In the genomic region with DNA sequence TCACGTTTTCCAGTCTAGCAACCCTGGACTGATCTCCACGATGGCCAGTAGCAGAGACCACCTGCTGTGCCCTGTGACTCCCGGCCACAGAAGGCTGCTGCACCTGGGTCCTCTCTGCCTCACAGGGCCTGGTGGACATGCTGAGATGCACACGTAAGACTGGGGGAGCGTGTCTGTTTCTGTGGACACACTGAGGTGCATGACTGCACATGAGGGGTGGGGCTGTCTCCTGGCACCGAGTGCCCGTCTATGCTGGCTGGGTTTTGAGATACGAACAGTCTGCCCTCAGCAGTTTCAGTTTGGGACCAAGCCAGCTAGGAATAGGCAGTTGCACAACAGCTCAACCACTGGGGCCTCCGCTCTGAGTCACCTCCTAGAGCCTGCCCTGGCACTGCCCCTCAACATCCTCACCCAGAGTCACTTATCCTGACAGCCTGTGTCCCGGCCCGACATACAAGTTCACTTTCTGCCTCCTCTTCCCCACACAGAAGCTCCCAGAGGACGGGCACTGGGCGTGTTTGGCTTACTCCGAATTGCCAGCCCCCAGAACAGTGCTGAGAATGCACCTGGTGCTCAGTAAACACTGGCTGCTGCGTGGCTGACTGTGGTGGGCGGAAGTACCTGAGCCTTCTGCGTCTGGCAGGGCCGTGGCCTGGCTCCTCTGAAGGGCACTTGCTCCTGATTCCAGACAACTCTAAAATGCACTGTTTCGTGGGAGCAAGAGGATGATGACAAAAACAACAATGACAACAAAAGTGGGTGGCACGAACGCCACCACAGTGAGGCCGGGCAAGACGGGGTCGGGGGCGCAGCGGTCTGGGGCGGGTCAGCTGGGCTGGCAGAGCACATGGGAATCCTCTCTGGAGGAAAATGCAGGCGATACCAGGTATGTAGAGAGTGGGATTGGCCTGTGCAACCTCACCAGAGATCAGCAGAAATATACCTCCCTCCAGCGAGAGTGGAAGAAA, we compare ENCODE assay signal across 9 cellular contexts. TPM values are rescaled to one million over a fixed set of nuclear protein-coding genes. Genes with fewer than 3 reads are reported as not detected.
DNase-seq lines count a peak whose midpoint lies in the region; ATAC-seq and TF ChIP-seq lines count a peak whose summit lies in the region.
"Had no signal": no experiment of that assay in that cellular context is flagged by ENCODE, and none has a peak within 500 bp of the region (broad histone marks: within the 10 kb centered on the region; RNA-seq: fewer than 3 reads in every experiment).

No MANE protein-coding gene starts in this region.

- DNase-seq in H7 (peak; percentile 36), Panc1 (ENCODE audit: low read depth, low spot score) (no peak), fibroblast of mammary gland (ENCODE audit: low read depth) (peak; percentile 82), pulmonary artery endothelial cell (ENCODE audit: low read depth, low spot score) (peak; percentile 5), UCSD-AML1 (lab: John Stamatoyannopoulos, UW; ENCODE audit: unreplicated experiment) (no peak), GM19238 (ENCODE audit: insufficient read length, low spot score) (no peak), endodermal cell (no peak)

- H3K9ac ChIP-seq in endodermal cell (ENCODE audit: extremely low read depth, low read length, poor library complexity, severe bottlenecking) = no peak overlapping the region

- H3K9me3 ChIP-seq in Panc1 (ENCODE audit: control insufficient read depth, insufficient read depth, low read depth, low read length) (no peaks in the 10 kb centered on the region), endodermal cell (ENCODE audit: control insufficient read depth, low read length) (no peaks in the 10 kb centered on the region)
- H3K9me3 ChIP-seq: gastrocnemius medialis had no signal

- H3K27ac Mint-ChIP-seq in endodermal cell = no peak overlapping the region

- peaks cover 21% of the 10 kb centered on the region for H3K27me3 Mint-ChIP-seq in endodermal cell (ENCODE audit: insufficient read depth)

- no peaks in the 10 kb centered on the region for H3K9me3 Mint-ChIP-seq in endodermal cell

- H3K27me3 ChIP-seq in H7 (ENCODE audit: control insufficient read depth, insufficient read depth, low read length) = no peaks in the 10 kb centered on the region
- H3K27me3 ChIP-seq in Panc1 (ENCODE audit: control insufficient read depth, insufficient read depth, low read length) = no peaks in the 10 kb centered on the region
- H3K27me3 ChIP-seq in endodermal cell (ENCODE audit: control insufficient read depth, insufficient read depth, low read length, poor library complexity, severe bottlenecking) = no peaks in the 10 kb centered on the region

- 89 to 93% methylated on average over 19 to 29 of the region's 29 CpGs for WGBS in endodermal cell (ENCODE audit: insufficient coverage in 1 of 2, insufficient read length in 1 of 2), 2 experiments

- CTCF ChIA-PET in Panc1 (lab: Charles Lee) = no interaction called here

- peaks cover 7% of the 10 kb centered on the region; the same call in 1 of the 2 replicates for H3K4me1 ChIP-seq in Panc1 (ENCODE audit: control insufficient read depth, insufficient read depth, low read length)
- H3K4me1 ChIP-seq in endodermal cell (ENCODE audit: control insufficient read depth, insufficient read depth, low read length) = no peaks in the 10 kb centered on the region
- H3K4me1 ChIP-seq: gastrocnemius medialis had no signal

- no peaks in the 10 kb centered on the region for H3K36me3 ChIP-seq in H7 (replicated peaks; ENCODE audit: control insufficient read depth, insufficient read depth, low read length)
- H3K36me3 ChIP-seq in Panc1 (ENCODE audit: control insufficient read depth, insufficient read depth, low read length) = no peaks in the 10 kb centered on the region
- no peaks in the 10 kb centered on the region for H3K36me3 ChIP-seq in endodermal cell (ENCODE audit: control insufficient read depth, insufficient read depth, low read length)
- H3K36me3 ChIP-seq: gastrocnemius medialis had no signal

- no peaks in the 10 kb centered on the region for H3K36me3 Mint-ChIP-seq in endodermal cell (ENCODE audit: low read depth)

- no peak overlapping the region for H3K4me3 Mint-ChIP-seq in endodermal cell

- H3K27ac ChIP-seq in Panc1 (ENCODE audit: low read length) (no peak overlapping the region), endodermal cell (ENCODE audit: low read depth, low read length) (no peak overlapping the region)
- H3K27ac ChIP-seq: gastrocnemius medialis had no signal

- BruUV-seq in Panc1 (replicated peaks; lab: Mats Ljungman, UMichigan) = no TSS peak

- in situ Hi-C loops in Panc1 (cut with HindIII; ENCODE audit: low pct_unique_long_range_greater_than_20kb, low sequenced_read_pairs) = no loop called here

- H3K4me1 Mint-ChIP-seq in endodermal cell = no peaks in the 10 kb centered on the region

- intact Hi-C loops in Panc1 (cut with micrococcal nuclease; ENCODE audit: unreplicated experiment) = no loop called here

- TF ChIP-seq CTCF in Panc1 (IDR thresholded peaks at IDR 0.05) (no peak), fibroblast of mammary gland (conservative IDR thresholded peaks at IDR 0.05; ENCODE audit: control insufficient read depth, insufficient read depth, low read depth, low read length) (no peak), endodermal cell (conservative IDR thresholded peaks at IDR 0.05) (no peak)

- POLR2A ChIA-PET in Panc1 (lab: Charles Lee) = no interaction called here

- peak; percentile 74 for ATAC-seq in Panc1
- no peak for ATAC-seq in HG02798 (IDR thresholded peaks at IDR 0.05; ENCODE audit: poor library complexity, unreplicated experiment)

- H3K4me3 ChIP-seq in H7 (ENCODE audit: insufficient read depth, low read depth, low read length) (no peak overlapping the region), Panc1 (ENCODE audit: low read depth in 2 of 2, low read length in 2 of 2) (no peak overlapping the region), fibroblast of mammary gland (ENCODE audit: control insufficient read depth, low read depth, low read length) (no peak overlapping the region), endodermal cell (ENCODE audit: low read length) (no peak overlapping the region)
- H3K4me3 ChIP-seq: gastrocnemius medialis had no signal

RNA-seq across cellular contexts. Expression of a gene that starts 30.9 kb away (rescaled TPM):
- total RNA-seq in H7 (2014; rRNA removed; shearing (Covaris generic)) = 28.0 and 59.8 TPM in 2 replicates
- not detected for total RNA-seq in Panc1 (2021; ENCODE audit: unreplicated experiment)
- polyA plus RNA-seq in Panc1 (2012; ENCODE audit: insufficient read length) = not detected
- total RNA-seq in pulmonary artery endothelial cell = 0.99 and 1.8 TPM in 2 replicates
- total RNA-seq in endodermal cell = 1 to 10 TPM; 3.4 to 5.6 TPM
- polyA plus RNA-seq in endodermal cell (2013, experiment 1 of 2) = 3.2 TPM
- 0.91 TPM for polyA plus RNA-seq in endodermal cell (2013, experiment 2 of 2)

Comparison
In these comparisons a context has a peak if more than half of its experiments do, and no peak if none do; other contexts are left out.
1. DNase-seq: peak in H7 (single experiment), fibroblast of mammary gland (single experiment) and pulmonary artery endothelial cell (single experiment); none in Panc1 (single experiment), UCSD-AML1 (single experiment), GM19238 (single experiment) and endodermal cell (single experiment).